8 cellular contexts compared by ENCODE assay signal in the genomic region with DNA sequence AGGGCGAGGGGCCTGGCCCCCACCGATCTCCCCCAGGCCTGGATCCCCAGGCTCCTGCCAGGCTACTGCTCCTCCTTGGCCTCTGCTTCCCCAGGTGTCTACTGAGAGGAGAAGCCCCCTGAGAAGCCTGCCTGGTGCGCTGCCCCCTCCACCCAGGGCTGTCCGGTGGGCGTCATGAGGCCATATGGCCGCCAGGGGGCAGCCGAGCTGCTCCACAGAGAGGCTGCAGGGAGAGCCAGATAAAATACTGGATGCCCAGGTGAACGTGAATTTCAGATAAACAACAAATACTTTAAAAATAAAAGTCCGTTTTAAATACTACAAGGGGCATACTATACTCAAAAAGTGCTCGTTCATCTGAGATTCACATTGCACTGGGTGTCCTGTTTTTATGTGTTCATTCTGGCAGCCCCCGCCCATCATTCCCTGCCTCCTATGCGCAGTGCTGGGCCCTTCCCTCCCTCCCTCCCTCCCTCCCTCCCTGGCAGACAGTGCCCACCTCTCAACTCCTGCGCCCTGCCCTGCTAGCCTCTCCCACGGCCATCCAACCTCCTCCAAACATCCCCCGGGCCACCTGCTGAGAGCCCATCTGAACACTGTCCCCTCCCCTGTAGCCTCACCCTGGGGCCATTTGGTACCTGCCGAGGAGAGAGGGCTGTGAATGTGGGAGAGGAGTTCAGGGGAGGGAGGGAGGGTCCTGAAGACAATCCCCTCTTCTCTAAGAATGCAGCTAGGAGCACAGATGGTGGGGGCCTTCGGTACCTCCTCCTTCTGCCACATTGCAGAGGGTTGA. TPM values are rescaled to one million over a fixed set of nuclear protein-coding genes. Genes with fewer than 3 reads are reported as not detected.
A peak's percentile ranks its signal among the peaks of the same experiment; 100 is the strongest.
DNase-seq lines count a peak whose midpoint lies in the region; ATAC-seq and TF ChIP-seq lines count a peak whose summit lies in the region.

No MANE protein-coding gene starts in this region.

- H3K36me3 ChIP-seq in mesenchymal stem cell (ENCODE audit: control insufficient read depth in 1 of 2, insufficient read depth in 2 of 2, low read depth in 1 of 2, low read length in 2 of 2): no peaks in the 10 kb centered on the region

- H3K27me3 Mint-ChIP-seq in activated CD8-positive, alpha-beta T cell treated with anti-CD3 and anti-CD28 coated beads, Interleukin-2, amount 10 ng/mL, durations not matched to agents 7 days and 5 days (ENCODE audit: low read depth): no peaks in the 10 kb centered on the region

- H3K9me3 Mint-ChIP-seq in activated CD8-positive, alpha-beta T cell treated with anti-CD3 and anti-CD28 coated beads, Interleukin-2, amount 10 ng/mL, durations not matched to agents 7 days and 5 days (ENCODE audit: insufficient read depth): no peaks in the 10 kb centered on the region

- H3K14ac ChIP-seq in mesenchymal stem cell (ENCODE audit: low read length in 2 of 2): no peak overlapping the region

- H3K4me1 Mint-ChIP-seq in activated CD8-positive, alpha-beta T cell treated with anti-CD3 and anti-CD28 coated beads, Interleukin-2, amount 10 ng/mL, durations not matched to agents 7 days and 5 days (ENCODE audit: low read depth): peaks cover 82% of the 10 kb centered on the region

- H3K79me1 ChIP-seq in mesenchymal stem cell (replicated peaks; ENCODE audit: low read length, poor library complexity, severe bottlenecking): no peaks in the 10 kb centered on the region

- in situ Hi-C loops in GM13976 (cut with MboI; ENCODE audit: low sequenced_read_pairs, unreplicated experiment): no loop called here

- H3K27ac ChIP-seq in mesenchymal stem cell (ENCODE audit: low read length, poor library complexity, severe bottlenecking): no peak overlapping the region

- no peak overlapping the region for H2AFZ ChIP-seq in mesenchymal stem cell (ENCODE audit: low read depth, low read length)

- H3K27me3 ChIP-seq in mesenchymal stem cell (ENCODE audit: control insufficient read depth in 1 of 2, insufficient read depth in 1 of 2, low read length in 2 of 2): peaks cover 10 to 28% of the 10 kb centered on the region in 2 experiments

- H2BK15ac ChIP-seq in mesenchymal stem cell (ENCODE audit: low read depth, poor library complexity, severe bottlenecking): no peak overlapping the region

- no peak overlapping the region for H2AK5ac ChIP-seq in mesenchymal stem cell (ENCODE audit: low read length, severe bottlenecking)

- peak; percentile 37 for ATAC-seq in activated CD8-positive, alpha-beta T cell treated with anti-CD3 and anti-CD28 coated beads, Interleukin-2, amount 10 ng/mL, durations not matched to agents 7 days and 5 days
- no peak for ATAC-seq in HG02938 (IDR thresholded peaks at IDR 0.05; ENCODE audit: unreplicated experiment)

- no peak overlapping the region for H2BK120ac ChIP-seq in mesenchymal stem cell (ENCODE audit: low read depth, low read length)

- CTCF ChIA-PET in activated CD8-positive, alpha-beta T cell treated with anti-CD3 and anti-CD28 coated beads, Interleukin-2, amount 10 ng/mL, durations not matched to agents 7 days and 5 days (lab: Charles Lee): interaction anchor here (0.6 to 13.1 kb wide), 22 partner anchors 8 to 519 kb away, joined by 3 to 159 read pairs (median 7); a partner anchor contains a TSS

- H4K8ac ChIP-seq in mesenchymal stem cell (ENCODE audit: low read length): no peak overlapping the region

- no peak overlapping the region for H4K91ac ChIP-seq in mesenchymal stem cell (ENCODE audit: low read length)

- H3K9ac ChIP-seq in mesenchymal stem cell (ENCODE audit: low read length): no peak overlapping the region

- no peak overlapping the region for H2BK12ac ChIP-seq in mesenchymal stem cell (ENCODE audit: low read length in 2 of 2)

- H3K9me3 ChIP-seq in mesenchymal stem cell (ENCODE audit: control insufficient read depth, low read length): no peaks in the 10 kb centered on the region

- H3K4me3 ChIP-seq in mesenchymal stem cell (ENCODE audit: insufficient read depth in 1 of 2, low read depth in 1 of 2, low read length in 2 of 2): no peak overlapping the region

- H2BK5ac ChIP-seq in mesenchymal stem cell (ENCODE audit: low read depth, low read length, poor library complexity, severe bottlenecking): no peak overlapping the region

- no peak overlapping the region for H3K23ac ChIP-seq in mesenchymal stem cell (ENCODE audit: low read length in 2 of 2)

- H3K4me1 ChIP-seq in mesenchymal stem cell (ENCODE audit: control insufficient read depth, insufficient read depth, low read depth, low read length): peaks cover 20% of the 10 kb centered on the region

- DNase-seq in A172 (ENCODE audit: low spot score): peak; percentile 26
- peak; percentile 87 for DNase-seq in GM13976 (ENCODE audit: low spot score)
- peak; percentile 54 for DNase-seq in NCI-H226
- peak; percentile 74 for DNase-seq in activated CD8-positive, alpha-beta T cell treated with anti-CD3 and anti-CD28 coated beads, Interleukin-2, amount 10 ng/mL, durations not matched to agents 7 days and 5 days
- DNase-seq in ecto neural progenitor cell (ENCODE audit: low spot score): peak; percentile 86
- peak; percentile 45 for DNase-seq in mesenchymal stem cell
- DNase-seq in stimulated activated CD8-positive, alpha-beta memory T cell treated with anti-CD3 and anti-CD28 coated beads, Interleukin-4, amount 100 ng/mL, for 4 hours (ENCODE audit: low read depth in 2 of 2, low spot score in 1 of 2): peak; percentile 39 to 43

- 21% methylated on average over 12 of the region's 17 CpGs for whole genome bisulfite sequencing in mesenchymal stem cell

- H3K36me3 Mint-ChIP-seq in activated CD8-positive, alpha-beta T cell treated with anti-CD3 and anti-CD28 coated beads, Interleukin-2, amount 10 ng/mL, durations not matched to agents 7 days and 5 days (ENCODE audit: low read depth): peaks cover 80% of the 10 kb centered on the region

- H3K4me3 Mint-ChIP-seq in activated CD8-positive, alpha-beta T cell treated with anti-CD3 and anti-CD28 coated beads, Interleukin-2, amount 10 ng/mL, durations not matched to agents 7 days and 5 days: no peak overlapping the region

- peak; percentile 84 for TF ChIP-seq CTCF in GM13976 (IDR thresholded peaks at IDR 0.05; ENCODE audit: borderline replicate concordance, control extremely low read depth, extremely low read depth, insufficient read depth, missing control alignments)

- H3K4ac ChIP-seq in mesenchymal stem cell (ENCODE audit: low read depth in 1 of 2, low read length in 2 of 2): no peak overlapping the region

- H3K4me2 ChIP-seq in mesenchymal stem cell (ENCODE audit: low read length, poor library complexity, severe bottlenecking): no peak overlapping the region

- H3K27ac Mint-ChIP-seq in activated CD8-positive, alpha-beta T cell treated with anti-CD3 and anti-CD28 coated beads, Interleukin-2, amount 10 ng/mL, durations not matched to agents 7 days and 5 days: peak overlapping the region; percentile 99

- POLR2A ChIA-PET in activated CD8-positive, alpha-beta T cell treated with anti-CD3 and anti-CD28 coated beads, Interleukin-2, amount 10 ng/mL, durations not matched to agents 7 days and 5 days (lab: Charles Lee): interaction anchor here (0.5 to 3.3 kb wide), 7 partner anchors 25 to 463 kb away, joined by 3 to 40 read pairs (median 3); a partner anchor contains a TSS

- no peak overlapping the region for H3K18ac ChIP-seq in mesenchymal stem cell (ENCODE audit: low read depth in 1 of 2, low read length in 2 of 2)

RNA-seq across cellular contexts. Expression of a gene that starts 29.5 kb away (rescaled TPM):
- 0.33 and 1.0 TPM in 2 replicates for total RNA-seq in A172 (2014; rRNA removed; shearing (Covaris generic))
- 100 to 1,000 TPM; 208 to 212 TPM for total RNA-seq in activated CD8-positive, alpha-beta T cell treated with anti-CD3 and anti-CD28 coated beads, Interleukin-2, amount 10 ng/mL, durations not matched to agents 7 days and 5 days
- not detected for polyA plus RNA-seq in mesenchymal stem cell (2013, experiment 1 of 2)
- not detected for polyA plus RNA-seq in mesenchymal stem cell (2013, experiment 2 of 2)

RNA-seq across cellular contexts. Expression of a gene that starts 46.4 kb away (rescaled TPM):
- 396 and 439 TPM in 2 replicates for total RNA-seq in A172 (2014; rRNA removed; shearing (Covaris generic))
- 10 to 100 TPM; 17.4 to 18.4 TPM for total RNA-seq in activated CD8-positive, alpha-beta T cell treated with anti-CD3 and anti-CD28 coated beads, Interleukin-2, amount 10 ng/mL, durations not matched to agents 7 days and 5 days
- 226 TPM for polyA plus RNA-seq in mesenchymal stem cell (2013, experiment 1 of 2)
- polyA plus RNA-seq in mesenchymal stem cell (2013, experiment 2 of 2): 236 TPM

Comparison
In these comparisons a context has a peak if more than half of its experiments do, and no peak if none do; other contexts are left out.
1. DNase-seq: peak in every context shown above with its lines; median percentile 87 in GM13976; 86 in ecto neural progenitor cell; 74 in activated CD8-positive, alpha-beta T cell treated with anti-CD3 and anti-CD28 coated beads, Interleukin-2, amount 10 ng/mL, durations not matched to agents 7 days and 5 days; 54 in NCI-H226; 45 in mesenchymal stem cell; 41 in stimulated activated CD8-positive, alpha-beta memory T cell treated with anti-CD3 and anti-CD28 coated beads, Interleukin-4, amount 100 ng/mL, for 4 hours; 26 in A172.
2. RNA of a gene that starts 29.5 kb away (total RNA-seq): 208 to 212 TPM in activated CD8-positive, alpha-beta T cell treated with anti-CD3 and anti-CD28 coated beads, Interleukin-2, amount 10 ng/mL, durations not matched to agents 7 days and 5 days; 0.33 to 1.0 TPM in A172; every median in the first group is over 100 times any median in the second.
3. RNA of a gene that starts 46.4 kb away (total RNA-seq): 396 to 439 TPM in A172; 17.4 to 18.4 TPM in activated CD8-positive, alpha-beta T cell treated with anti-CD3 and anti-CD28 coated beads, Interleukin-2, amount 10 ng/mL, durations not matched to agents 7 days and 5 days; every median in the first group is over 10 times any median in the second.